In genomic region chr17:30829022-30829421, GRCh38 we compare ENCODE assay signal across 23 cellular contexts. TPM values are rescaled to one million over a fixed set of nuclear protein-coding genes. Genes with fewer than 3 reads are reported as not detected.
DNase-seq lines count a peak whose midpoint lies in the region; TF ChIP-seq lines count a peak whose summit lies in the region.
"Had no signal": no experiment of that assay in that cellular context is flagged by ENCODE, and none has a peak within 500 bp of the region (broad histone marks: within the 10 kb centered on the region; RNA-seq: fewer than 3 reads in every experiment).

No MANE protein-coding gene starts in this region.

- H4K20me1 ChIP-seq in neural progenitor cell (ENCODE audit: low read depth): peaks cover 18% of the 10 kb centered on the region

- DNase-seq in T-helper 2 cell treated with Interferon-gamma antibody and Interleukin-4, amounts not matched to agents 5 μg/mL and 100 μg/mL, for 36 hours (ENCODE audit: low spot score): no peak
- DNase-seq in T-helper 2 cell (no peak), neural progenitor cell (ENCODE audit: low spot score) (no peak), DMS53 (lab: John Stamatoyannopoulos, UW) (no peak), activated gamma-delta T cell treated with Interleukin-2 at 50 U/mL for 16 hours (no peak), SW 1271 (lab: John Stamatoyannopoulos, UW) (no peak)
- no peak for DNase-seq in activated T-helper 2 cell treated with anti-CD3 and anti-CD28 coated beads, Interferon-gamma antibody, Interleukin-2, Interleukin-4, amounts not matched to agents 10 μg/mL and 5 μg/mL and 100 μg/mL, durations not matched to agents 14 hours and 24 hours and 36 hours (ENCODE audit: low spot score)
- DNase-seq: BE2C, GM23248, H7, IMR-90, NCI-H1092, NCI-H1417 treated with DMSO at 0.1 percent for 48 hours, NCI-H1694 treated with DMSO at 0.1 percent for 48 hours, NCI-H2081 treated with DMSO at 0.1 percent for 48 hours, NCI-H2171 treated with DMSO at 0.1 percent for 48 hours, NCI-H345, NCI-H510A treated with DMSO at 0.1 percent for 48 hours, NCI-H774, SJCRH30 had no signal

- intact Hi-C loops in activated T-helper 2 cell treated with anti-CD3 and anti-CD28 coated beads, Interferon-gamma antibody, Interleukin-2, Interleukin-4, amounts not matched to agents 10 μg/mL and 5 μg/mL and 100 μg/mL, durations not matched to agents 14 hours and 24 hours and 36 hours (cut with micrococcal nuclease): loop anchor here (10.0 kb wide), 1 partner anchor 354 kb away; the partner anchor contains the start of gene GOSR1

- POLR2A ChIA-PET in HEK293 (lab: Yijun Ruan, JAX): no interaction called here

- H3K4me1 Mint-ChIP-seq in T-helper 2 cell treated with Interferon-gamma antibody and Interleukin-4, amounts not matched to agents 5 μg/mL and 100 μg/mL, for 36 hours (ENCODE audit: low read depth): peaks cover 17% of the 10 kb centered on the region
- H3K4me1 Mint-ChIP-seq in activated T-helper 2 cell treated with anti-CD3 and anti-CD28 coated beads, Interferon-gamma antibody, Interleukin-2, Interleukin-4, amounts not matched to agents 10 μg/mL and 5 μg/mL and 100 μg/mL, durations not matched to agents 14 hours and 24 hours and 36 hours (ENCODE audit: low read depth): peaks cover 26% of the 10 kb centered on the region
- H3K4me1 Mint-ChIP-seq in neural progenitor cell: peaks cover 31% of the 10 kb centered on the region

- no peak overlapping the region for H3K4me3 ChIP-seq in HEK293 (ENCODE audit: low read depth, low read length)
- no peak overlapping the region for H3K4me3 ChIP-seq in neural progenitor cell
- H3K4me3 ChIP-seq: GM23248, SJCRH30 had no signal

- peaks cover 0 to under 1% of the 10 kb centered on the region in 2 experiments; a peak in 1 of 3 replicates for H3K36me3 ChIP-seq in HEK293 (ENCODE audit: control insufficient read depth in 2 of 2, insufficient read depth in 1 of 2, low read length in 2 of 2)
- H3K36me3 ChIP-seq in neural progenitor cell: no peaks in the 10 kb centered on the region
- H3K36me3 ChIP-seq: BE2C had no signal

- no peaks in the 10 kb centered on the region for H3K9me3 Mint-ChIP-seq in T-helper 2 cell treated with Interferon-gamma antibody and Interleukin-4, amounts not matched to agents 5 μg/mL and 100 μg/mL, for 36 hours
- H3K9me3 Mint-ChIP-seq in activated T-helper 2 cell treated with anti-CD3 and anti-CD28 coated beads, Interferon-gamma antibody, Interleukin-2, Interleukin-4, amounts not matched to agents 10 μg/mL and 5 μg/mL and 100 μg/mL, durations not matched to agents 14 hours and 24 hours and 36 hours: no peaks in the 10 kb centered on the region
- H3K9me3 Mint-ChIP-seq in neural progenitor cell: no peaks in the 10 kb centered on the region

- peaks cover 26% of the 10 kb centered on the region for H3K79me2 ChIP-seq in neural progenitor cell (ENCODE audit: low read depth)

- H3K4me2 ChIP-seq in neural progenitor cell: no peak overlapping the region

- peak overlapping the region; percentile 31 for H3K27ac Mint-ChIP-seq in T-helper 2 cell treated with Interferon-gamma antibody and Interleukin-4, amounts not matched to agents 5 μg/mL and 100 μg/mL, for 36 hours
- no peak overlapping the region for H3K27ac Mint-ChIP-seq in activated T-helper 2 cell treated with anti-CD3 and anti-CD28 coated beads, Interferon-gamma antibody, Interleukin-2, Interleukin-4, amounts not matched to agents 10 μg/mL and 5 μg/mL and 100 μg/mL, durations not matched to agents 14 hours and 24 hours and 36 hours
- H3K27ac Mint-ChIP-seq in neural progenitor cell: peak overlapping the region; percentile 82

- H3K9ac ChIP-seq in neural progenitor cell: no peak overlapping the region
- H3K9ac ChIP-seq: GM23248 had no signal

- no peaks in the 10 kb centered on the region for H3K27me3 ChIP-seq in neural progenitor cell
- H3K27me3 ChIP-seq: BE2C, SJCRH30 had no signal

- H2AFZ ChIP-seq in neural progenitor cell (replicated peaks): no peak overlapping the region
- H2AFZ ChIP-seq: GM23248 had no signal

- H3K27me3 Mint-ChIP-seq in T-helper 2 cell treated with Interferon-gamma antibody and Interleukin-4, amounts not matched to agents 5 μg/mL and 100 μg/mL, for 36 hours (ENCODE audit: low read depth): no peaks in the 10 kb centered on the region
- no peaks in the 10 kb centered on the region for H3K27me3 Mint-ChIP-seq in activated T-helper 2 cell treated with anti-CD3 and anti-CD28 coated beads, Interferon-gamma antibody, Interleukin-2, Interleukin-4, amounts not matched to agents 10 μg/mL and 5 μg/mL and 100 μg/mL, durations not matched to agents 14 hours and 24 hours and 36 hours (ENCODE audit: low read depth)
- H3K27me3 Mint-ChIP-seq in neural progenitor cell (ENCODE audit: insufficient read depth, low read depth): peaks cover 4% of the 10 kb centered on the region

- TF ChIP-seq CTCF in HEK293 (tag by site-specific recombination; IDR thresholded peaks at IDR 0.05): no peak
- no peak for TF ChIP-seq CTCF in neural progenitor cell (IDR thresholded peaks at IDR 0.05)

- H3K9me3 ChIP-seq in HEK293 (ENCODE audit: control insufficient read depth, insufficient read depth, low read depth, low read length) (no peaks in the 10 kb centered on the region), neural progenitor cell (ENCODE audit: low read depth) (no peaks in the 10 kb centered on the region)
- H3K9me3 ChIP-seq: BE2C, SJCRH30 had no signal

- CTCF ChIA-PET in HEK293 (lab: Yijun Ruan, JAX): no interaction called here

- H3K36me3 Mint-ChIP-seq in T-helper 2 cell treated with Interferon-gamma antibody and Interleukin-4, amounts not matched to agents 5 μg/mL and 100 μg/mL, for 36 hours (ENCODE audit: low read depth): peaks cover 2% of the 10 kb centered on the region
- peaks cover 1% of the 10 kb centered on the region for H3K36me3 Mint-ChIP-seq in activated T-helper 2 cell treated with anti-CD3 and anti-CD28 coated beads, Interferon-gamma antibody, Interleukin-2, Interleukin-4, amounts not matched to agents 10 μg/mL and 5 μg/mL and 100 μg/mL, durations not matched to agents 14 hours and 24 hours and 36 hours (ENCODE audit: low read depth)
- H3K36me3 Mint-ChIP-seq in neural progenitor cell: no peaks in the 10 kb centered on the region

- no peak overlapping the region for H3K4me3 Mint-ChIP-seq in T-helper 2 cell treated with Interferon-gamma antibody and Interleukin-4, amounts not matched to agents 5 μg/mL and 100 μg/mL, for 36 hours
- peak overlapping the region; percentile 26 for H3K4me3 Mint-ChIP-seq in activated T-helper 2 cell treated with anti-CD3 and anti-CD28 coated beads, Interferon-gamma antibody, Interleukin-2, Interleukin-4, amounts not matched to agents 10 μg/mL and 5 μg/mL and 100 μg/mL, durations not matched to agents 14 hours and 24 hours and 36 hours (ENCODE audit: low read depth)
- H3K4me3 Mint-ChIP-seq in neural progenitor cell: no peak overlapping the region
- H3K4me3 Mint-ChIP-seq: CD14-positive monocyte had no signal

- H3K4me1 ChIP-seq in HEK293 (ENCODE audit: control insufficient read depth, insufficient read depth, low read length) (peaks cover 7% of the 10 kb centered on the region), neural progenitor cell (peaks cover 20% of the 10 kb centered on the region)
- H3K4me1 ChIP-seq: BE2C had no signal

- H3K27ac ChIP-seq in HEK293 (ENCODE audit: extremely low read depth, low read depth, low read length) (no peak overlapping the region), neural progenitor cell (no peak overlapping the region)
- H3K27ac ChIP-seq: 22Rv1, GM23248, SJCRH30 had no signal

- peaks cover 44% of the 10 kb centered on the region for H3F3A ChIP-seq in neural progenitor cell (ENCODE audit: low read depth)

TF ChIP-seq in HEK293, 187 proteins besides CTCF, POLR2A, EP300 and RAD21:
- peak; percentile 94 for TF ChIP-seq SCRT1 (tag by site-specific recombination; IDR thresholded peaks at IDR 0.05; ENCODE audit: borderline replicate concordance)
- TF ChIP-seq ZNF777 (tag by site-specific recombination; IDR thresholded peaks at IDR 0.05; ENCODE audit: borderline replicate concordance): no peak

RNA-seq across cellular contexts. Expression of gene ATAD5, which starts 2.7 kb away (rescaled TPM):
- 24.6 and 26.8 TPM in 2 replicates for total RNA-seq in activated T-helper 2 cell treated with anti-CD3 and anti-CD28 coated beads, Interferon-gamma antibody, Interleukin-2, Interleukin-4, amounts not matched to agents 10 μg/mL and 5 μg/mL and 100 μg/mL, durations not matched to agents 14 hours and 24 hours and 36 hours
- 27.3 and 36.2 TPM in 2 replicates for total RNA-seq in neural progenitor cell (ENCODE audit: low replicate concordance)

RNA-seq across cellular contexts. Expression of gene CRLF3, which starts 4.5 kb away (rescaled TPM):
- 42.0 and 46.5 TPM in 2 replicates for total RNA-seq in activated T-helper 2 cell treated with anti-CD3 and anti-CD28 coated beads, Interferon-gamma antibody, Interleukin-2, Interleukin-4, amounts not matched to agents 10 μg/mL and 5 μg/mL and 100 μg/mL, durations not matched to agents 14 hours and 24 hours and 36 hours
- total RNA-seq in neural progenitor cell (ENCODE audit: low replicate concordance): 27.0 and 43.8 TPM in 2 replicates
